In genomic region chr6:117613920-117614535, GRCh38 we compare ENCODE assay signal across 16 cellular contexts.
DNase-seq lines count a peak whose midpoint lies in the region; ATAC-seq and FAIRE-seq lines count a peak whose summit lies in the region.
"Had no signal": no experiment of that assay in that cellular context is flagged by ENCODE, and none has a peak within 500 bp of the region (broad histone marks: within the 10 kb centered on the region; RNA-seq: fewer than 3 reads in every experiment).

No MANE protein-coding gene starts in this region.

- DNase-seq in stimulated activated naive CD8-positive, alpha-beta T cell treated with anti-CD3 and anti-CD28 coated beads, Interleukin-15, amount 100 ng/mL, for 72 hours = no peak
- DNase-seq in stimulated activated naive CD8-positive, alpha-beta T cell treated with anti-CD3 and anti-CD28 coated beads, Interleukin-15, Interleukin-2, amounts not matched to agents 100 U/mL and 50 U/mL, for 24 hours = no peak
- peak; percentile 1 for DNase-seq in NCI-H69 (lab: John Stamatoyannopoulos, UW)
- DNase-seq in epithelial cell of prostate (ENCODE audit: low read depth, low spot score) = no peak
- DNase-seq in urothelium cell line (ENCODE audit: low spot score) = peak; percentile 11
- no peak for DNase-seq in activated CD4-positive, alpha-beta T cell treated with anti-CD3 and anti-CD28 coated beads, Interleukin-2, amount 50 U/mL, for 48 hours
- DNase-seq: activated T-cell treated with anti-CD3 and anti-CD28 coated beads, Interleukin-2, amount 50 U/mL, for 4 hours; DMS 273 treated with DMSO at 0.1 percent for 48 hours; foreskin keratinocyte; stimulated activated CD4-positive, alpha-beta T cell treated with anti-CD3 and anti-CD28 coated beads, Interleukin-15, amount 100 ng/mL, for 24 hours had no signal

- no peak overlapping the region for H3K4me3 Mint-ChIP-seq in stimulated activated naive CD8-positive, alpha-beta T cell treated with anti-CD3 and anti-CD28 coated beads, Interleukin-15, amount 100 ng/mL, for 72 hours
- H3K4me3 Mint-ChIP-seq: activated T-cell treated with anti-CD3 and anti-CD28 coated beads, Interleukin-2, amount 50 U/mL, for 4 hours had no signal

- H3K9me3 Mint-ChIP-seq in stimulated activated naive CD8-positive, alpha-beta T cell treated with anti-CD3 and anti-CD28 coated beads, Interleukin-15, amount 100 ng/mL, for 72 hours = peaks cover 16 to 18% of the 10 kb centered on the region in 2 donors
- H3K9me3 Mint-ChIP-seq: activated T-cell treated with anti-CD3 and anti-CD28 coated beads, Interleukin-2, amount 50 U/mL, for 4 hours had no signal

- H3K27ac Mint-ChIP-seq in stimulated activated naive CD8-positive, alpha-beta T cell treated with anti-CD3 and anti-CD28 coated beads, Interleukin-15, amount 100 ng/mL, for 72 hours = no peak overlapping the region
- H3K27ac Mint-ChIP-seq: progenitor cell of endocrine pancreas had no signal

- H3K27ac ChIP-seq in epithelial cell of prostate = peak overlapping the region; percentile 34
- H3K27ac ChIP-seq: ascending aorta, foreskin keratinocyte, tibial nerve had no signal

- peak; percentile 40 for ATAC-seq in stimulated activated naive CD8-positive, alpha-beta T cell treated with anti-CD3 and anti-CD28 coated beads, Interleukin-15, amount 100 ng/mL, for 72 hours
- ATAC-seq in stimulated activated naive CD8-positive, alpha-beta T cell treated with anti-CD3 and anti-CD28 coated beads, Interleukin-15, Interleukin-2, amounts not matched to agents 100 U/mL and 50 U/mL, for 24 hours = no peak
- no peak for ATAC-seq in HG02884 (IDR thresholded peaks at IDR 0.05; ENCODE audit: unreplicated experiment)
- ATAC-seq in HG02798 (IDR thresholded peaks at IDR 0.05; ENCODE audit: poor library complexity, unreplicated experiment) = no peak
- ATAC-seq: activated T-cell treated with anti-CD3 and anti-CD28 coated beads, Interleukin-2, amount 50 U/mL, for 4 hours; foreskin keratinocyte had no signal

- H3K27me3 Mint-ChIP-seq in stimulated activated naive CD8-positive, alpha-beta T cell treated with anti-CD3 and anti-CD28 coated beads, Interleukin-15, amount 100 ng/mL, for 72 hours = peaks cover 22% of the 10 kb centered on the region
- H3K27me3 Mint-ChIP-seq: progenitor cell of endocrine pancreas had no signal

- H3K4me1 Mint-ChIP-seq in stimulated activated naive CD8-positive, alpha-beta T cell treated with anti-CD3 and anti-CD28 coated beads, Interleukin-15, amount 100 ng/mL, for 72 hours = peaks cover 37% of the 10 kb centered on the region

- FAIRE-seq in urothelium cell line (lab: Jason Lieb, UNC) = no peak
- FAIRE-seq: islet of Langerhans had no signal

Comparison
In these comparisons a context has a peak if more than half of its experiments do, and no peak if none do; other contexts are left out.
1. DNase-seq: peak in NCI-H69 (single experiment) and urothelium cell line (single experiment); none in stimulated activated naive CD8-positive, alpha-beta T cell treated with anti-CD3 and anti-CD28 coated beads, Interleukin-15, amount 100 ng/mL, for 72 hours (0 of 2), stimulated activated naive CD8-positive, alpha-beta T cell treated with anti-CD3 and anti-CD28 coated beads, Interleukin-15, Interleukin-2, amounts not matched to agents 100 U/mL and 50 U/mL, for 24 hours (single experiment), epithelial cell of prostate (single experiment) and activated CD4-positive, alpha-beta T cell treated with anti-CD3 and anti-CD28 coated beads, Interleukin-2, amount 50 U/mL, for 48 hours (0 of 2).